Comparison of ENCODE assay signal across 13 cellular contexts in genomic region chr17:80095038-80095843, GRCh38.
"Had no signal": no experiment of that assay in that cellular context is flagged by ENCODE, and none has a peak within 500 bp of the region (broad histone marks: within the 10 kb centered on the region; RNA-seq: fewer than 3 reads in every experiment).

No MANE protein-coding gene starts in this region.

- H3K9me3 Mint-ChIP-seq: activated naive CD8-positive, alpha-beta T cell treated with anti-CD3 and anti-CD28 coated beads, Interleukin-2, amount 50 U/mL, for 24 hours; natural killer cell had no signal

- H3K36me3 ChIP-seq: cardiac muscle cell, ovary, thoracic aorta had no signal

- H3K36me3 Mint-ChIP-seq: natural killer cell had no signal

- H3K27ac Mint-ChIP-seq: activated naive CD8-positive, alpha-beta T cell treated with anti-CD3 and anti-CD28 coated beads, Interleukin-2, amount 50 U/mL, for 24 hours; natural killer cell had no signal

- H3K4me3 Mint-ChIP-seq: activated naive CD8-positive, alpha-beta T cell treated with anti-CD3 and anti-CD28 coated beads, Interleukin-2, amount 50 U/mL, for 24 hours; natural killer cell had no signal

- H3K4me3 ChIP-seq: cardiac muscle cell, gastroesophageal sphincter, ovary, stomach, thoracic aorta had no signal

- H3K9me3 ChIP-seq: gastroesophageal sphincter, ovary, stomach, thoracic aorta had no signal

- H3K27ac ChIP-seq: cardiac muscle cell, gastroesophageal sphincter, ovary, stomach, thoracic aorta had no signal

- H3K27me3 ChIP-seq: cardiac muscle cell, gastroesophageal sphincter, ovary, stomach had no signal

- ATAC-seq: activated naive CD8-positive, alpha-beta T cell treated with anti-CD3 and anti-CD28 coated beads, Interleukin-2, amount 50 U/mL, for 24 hours; gastroesophageal sphincter; natural killer cell had no signal

- H3K27me3 Mint-ChIP-seq: activated naive CD8-positive, alpha-beta T cell treated with anti-CD3 and anti-CD28 coated beads, Interleukin-2, amount 50 U/mL, for 24 hours had no signal

- DNase-seq: activated CD4-positive, alpha-beta T cell treated with anti-CD3 and anti-CD28 coated beads, Interleukin-2, amount 50 U/mL, for 4 hours; activated naive CD8-positive, alpha-beta T cell treated with anti-CD3 and anti-CD28 coated beads, Interleukin-2, amount 50 U/mL, for 24 hours; activated T-cell treated with anti-CD3 and anti-CD28 coated beads, Interleukin-2, amount 50 U/mL, for 1 hour; effector CD4-positive, alpha-beta T cell; hypothalamus; mammary epithelial cell; natural killer cell; stomach; T-helper 2 cell had no signal
